Comparison of ENCODE assay signal across 34 cellular contexts in genomic region chr9:35974800-35975199, GRCh38.
"Had no signal": no experiment of that assay in that cellular context is flagged by ENCODE, and none has a peak within 500 bp of the region (broad histone marks: within the 10 kb centered on the region; RNA-seq: fewer than 3 reads in every experiment).

No MANE protein-coding gene starts in this region.

- H3K36me3 ChIP-seq: MG63 had no signal

- H3K4me3 ChIP-seq: MG63 had no signal

- DNase-seq: Karpas-422, Kasumi-1, MG63, MM.1S, MV-4-11, NCI-H1048, NCI-H1092, NCI-H1092 treated with DMSO at 0.1 percent for 48 hours, NCI-H1105, NCI-H1105 treated with DMSO at 0.1 percent for 48 hours, NCI-H1417, NCI-H1417 treated with DMSO at 0.1 percent for 48 hours, NCI-H1436, NCI-H1436 treated with DMSO at 0.1 percent for 48 hours, NCI-H146, NCI-H1694, NCI-H1694 treated with DMSO at 0.1 percent for 48 hours, NCI-H187, NCI-H187 treated with DMSO at 0.1 percent for 48 hours, NCI-H1930, NCI-H2029, NCI-H2029 treated with DMSO at 0.1 percent for 48 hours, NCI-H2081, NCI-H2081 treated with DMSO at 0.1 percent for 48 hours, NCI-H2107, NCI-H2171, NCI-H2171 treated with DMSO at 0.1 percent for 48 hours, NCI-H2227 treated with DMSO at 0.1 percent for 48 hours, NCI-H226, NCI-H345, NCI-H446, NCI-H446 treated with DMSO at 0.1 percent for 48 hours, NCI-H510A, NCI-H510A treated with DMSO at 0.1 percent for 48 hours had no signal
